Comparison of ENCODE assay signal across 8 cellular contexts in genomic region chr7:70595741-70596574, GRCh38.
A peak's percentile ranks its signal among the peaks of the same experiment; 100 is the strongest.
DNase-seq lines count a peak whose midpoint lies in the region; ATAC-seq, FAIRE-seq and TF ChIP-seq lines count a peak whose summit lies in the region.

No MANE protein-coding gene starts in this region.

- H3K9ac ChIP-seq in neural progenitor cell = no peak overlapping the region

- H3K27ac Mint-ChIP-seq in activated CD4-positive, alpha-beta T cell treated with anti-CD3 and anti-CD28 coated beads, Interleukin-2, amount 10 ng/mL, durations not matched to agents 7 days and 5 days = no peak overlapping the region
- no peak overlapping the region for H3K27ac Mint-ChIP-seq in neural progenitor cell

- peaks cover 32% of the 10 kb centered on the region for H3K27me3 Mint-ChIP-seq in activated CD4-positive, alpha-beta T cell treated with anti-CD3 and anti-CD28 coated beads, Interleukin-2, amount 10 ng/mL, durations not matched to agents 7 days and 5 days
- H3K27me3 Mint-ChIP-seq in neural progenitor cell (ENCODE audit: insufficient read depth, low read depth) = peaks cover 41% of the 10 kb centered on the region

- peaks cover 3% of the 10 kb centered on the region for H3K79me2 ChIP-seq in neural progenitor cell (ENCODE audit: low read depth)

- peaks cover 5% of the 10 kb centered on the region for H3K4me1 Mint-ChIP-seq in activated CD4-positive, alpha-beta T cell treated with anti-CD3 and anti-CD28 coated beads, Interleukin-2, amount 10 ng/mL, durations not matched to agents 7 days and 5 days
- peaks cover 39% of the 10 kb centered on the region for H3K4me1 Mint-ChIP-seq in neural progenitor cell

- peak overlapping the region; percentile 99 for H3K4me2 ChIP-seq in neural progenitor cell

- H3K36me3 Mint-ChIP-seq in activated CD4-positive, alpha-beta T cell treated with anti-CD3 and anti-CD28 coated beads, Interleukin-2, amount 10 ng/mL, durations not matched to agents 7 days and 5 days (ENCODE audit: low read depth) = no peaks in the 10 kb centered on the region
- peaks cover 11% of the 10 kb centered on the region for H3K36me3 Mint-ChIP-seq in neural progenitor cell

- TF ChIP-seq CTCF in epithelial cell of proximal tubule (conservative IDR thresholded peaks at IDR 0.05; ENCODE audit: low read depth, low read length) (no peak), neural progenitor cell (IDR thresholded peaks at IDR 0.05) (no peak), D721Med (IDR thresholded peaks at IDR 0.05; ENCODE audit: insufficient read depth, missing control alignments) (no peak)

- peak overlapping the region; percentile 73 for H2AFZ ChIP-seq in neural progenitor cell (replicated peaks)

- no peak for FAIRE-seq in D721Med (lab: Jason Lieb, UNC)

- H3K36me3 ChIP-seq in neural progenitor cell = no peaks in the 10 kb centered on the region

- H3K4me3 ChIP-seq in epithelial cell of proximal tubule (ENCODE audit: low read depth, low read length) (peak overlapping the region; percentile 44), neural progenitor cell (peak overlapping the region; percentile 69)

- no peak overlapping the region for H3K27ac ChIP-seq in neural progenitor cell

- H3K4me3 Mint-ChIP-seq in activated CD4-positive, alpha-beta T cell treated with anti-CD3 and anti-CD28 coated beads, Interleukin-2, amount 10 ng/mL, durations not matched to agents 7 days and 5 days = peak overlapping the region; percentile 43
- H3K4me3 Mint-ChIP-seq in neural progenitor cell = peak overlapping the region; percentile 84

- DNase-seq in activated CD4-positive, alpha-beta T cell treated with anti-CD3 and anti-CD28 coated beads, Interleukin-2, amount 10 ng/mL, durations not matched to agents 7 days and 5 days = peak; percentile 6
- no peak for DNase-seq in activated CD4-positive, alpha-beta T cell treated with anti-CD3 and anti-CD28 coated beads, Interleukin-2, amount 50 U/mL, for 1 hour
- peak; percentile 44 for DNase-seq in NCI-H748 treated with DMSO at 0.1 percent for 48 hours (lab: John Stamatoyannopoulos, UW)
- DNase-seq in epithelial cell of proximal tubule (ENCODE audit: low read depth) = no peak
- peak; percentile 80 for DNase-seq in neural progenitor cell (ENCODE audit: low spot score)
- no peak for DNase-seq in cerebellum (ENCODE audit: low spot score)
- no peak for DNase-seq in D721Med (ENCODE audit: insufficient read length, low spot score)

- POLR2A ChIA-PET in activated CD4-positive, alpha-beta T cell treated with anti-CD3 and anti-CD28 coated beads, Interleukin-2, amount 10 ng/mL, durations not matched to agents 7 days and 5 days (lab: Charles Lee) = no interaction called here

- peaks cover 29% of the 10 kb centered on the region for H3F3A ChIP-seq in neural progenitor cell (ENCODE audit: low read depth)

- peaks cover 77% of the 10 kb centered on the region for H3K27me3 ChIP-seq in neural progenitor cell

- H3K9me3 Mint-ChIP-seq in activated CD4-positive, alpha-beta T cell treated with anti-CD3 and anti-CD28 coated beads, Interleukin-2, amount 10 ng/mL, durations not matched to agents 7 days and 5 days = peaks cover 2% of the 10 kb centered on the region
- H3K9me3 Mint-ChIP-seq in neural progenitor cell = peaks cover 11% of the 10 kb centered on the region

- H3K9me3 ChIP-seq in neural progenitor cell (ENCODE audit: low read depth) = peaks cover 3% of the 10 kb centered on the region

- peaks cover 19% of the 10 kb centered on the region for H3K4me1 ChIP-seq in neural progenitor cell

- CTCF ChIA-PET in activated CD4-positive, alpha-beta T cell treated with anti-CD3 and anti-CD28 coated beads, Interleukin-2, amount 10 ng/mL, durations not matched to agents 7 days and 5 days (lab: Charles Lee) = no interaction called here

- no peak for ATAC-seq in GM18520 (IDR thresholded peaks at IDR 0.05; ENCODE audit: unreplicated experiment)

- peaks cover 52% of the 10 kb centered on the region for H4K20me1 ChIP-seq in neural progenitor cell (ENCODE audit: low read depth)

Comparison
In these comparisons a context has a peak if more than half of its experiments do, and no peak if none do; other contexts are left out.
1. DNase-seq: peak in activated CD4-positive, alpha-beta T cell treated with anti-CD3 and anti-CD28 coated beads, Interleukin-2, amount 10 ng/mL, durations not matched to agents 7 days and 5 days (single experiment), NCI-H748 treated with DMSO at 0.1 percent for 48 hours (single experiment) and neural progenitor cell (single experiment); none in activated CD4-positive, alpha-beta T cell treated with anti-CD3 and anti-CD28 coated beads, Interleukin-2, amount 50 U/mL, for 1 hour (single experiment), epithelial cell of proximal tubule (single experiment), cerebellum (single experiment) and D721Med (single experiment).